Comparison of ENCODE assay signal across 7 cellular contexts in genomic region chr11:13668957-13669521, GRCh38.
A peak's percentile ranks its signal among the peaks of the same experiment; 100 is the strongest.
DNase-seq lines count a peak whose midpoint lies in the region; ATAC-seq lines count a peak whose summit lies in the region.

No MANE protein-coding gene starts in this region.

- peak; percentile 8 for DNase-seq in NCI-H1694 (lab: John Stamatoyannopoulos, UW)
- DNase-seq in activated CD4-positive, alpha-beta T cell treated with anti-CD3 and anti-CD28 coated beads, Interleukin-2, amount 50 U/mL, for 4 hours: peak; percentile 45 to 46
- DNase-seq in effector CD8-positive, alpha-beta T cell (lab: John Stamatoyannopoulos, UW): peak; percentile 27
- DNase-seq in stimulated activated naive B cell treated with anti-CD40 and anti-IgM and Interleukin-4, amounts not matched to agents 10 μg/mL and 1 μg/mL and 100 μg/mL, for 72 hours: peak; percentile 35

- no peaks in the 10 kb centered on the region for H3K36me3 ChIP-seq in muscle layer of duodenum (ENCODE audit: control insufficient read depth in 1 of 2, insufficient read depth in 2 of 2, low read length in 2 of 2)

- peak overlapping the region; percentile 74 for H3K27ac ChIP-seq in muscle layer of duodenum (ENCODE audit: low read length)

- ATAC-seq in GM18502 (IDR thresholded peaks at IDR 0.05; ENCODE audit: poor library complexity, unreplicated experiment) (peak; percentile 20), HG02623 (IDR thresholded peaks at IDR 0.05; ENCODE audit: unreplicated experiment) (peak; percentile 5)
- peak; percentile 28 to 30 for ATAC-seq in stimulated activated naive B cell treated with anti-CD40 and anti-IgM and Interleukin-4, amounts not matched to agents 10 μg/mL and 1 μg/mL and 100 μg/mL, for 72 hours (replicated peaks)

- peak overlapping the region; percentile 98 for H3K27ac Mint-ChIP-seq in stimulated activated naive B cell treated with anti-CD40 and anti-IgM and Interleukin-4, amounts not matched to agents 10 μg/mL and 1 μg/mL and 100 μg/mL, for 72 hours

- no peaks in the 10 kb centered on the region for H3K27me3 ChIP-seq in muscle layer of duodenum (ENCODE audit: low read depth, low read length)

- H3K4me3 Mint-ChIP-seq in stimulated activated naive B cell treated with anti-CD40 and anti-IgM and Interleukin-4, amounts not matched to agents 10 μg/mL and 1 μg/mL and 100 μg/mL, for 72 hours: peak overlapping the region; percentile 97 to 98

- peaks cover 10 to 23% of the 10 kb centered on the region in 2 donors for H3K4me1 ChIP-seq in muscle layer of duodenum (ENCODE audit: control insufficient read depth in 1 of 2, insufficient read depth in 2 of 2, low read length in 2 of 2)

- no peaks in the 10 kb centered on the region for H3K9me3 ChIP-seq in muscle layer of duodenum (ENCODE audit: control insufficient read depth in 1 of 2, low read length in 2 of 2)

- H3K9me3 Mint-ChIP-seq in stimulated activated naive B cell treated with anti-CD40 and anti-IgM and Interleukin-4, amounts not matched to agents 10 μg/mL and 1 μg/mL and 100 μg/mL, for 72 hours: no peaks in the 10 kb centered on the region

- peaks cover 30 to 44% of the 10 kb centered on the region in 2 donors for H3K4me1 Mint-ChIP-seq in stimulated activated naive B cell treated with anti-CD40 and anti-IgM and Interleukin-4, amounts not matched to agents 10 μg/mL and 1 μg/mL and 100 μg/mL, for 72 hours

- peaks cover 2 to 6% of the 10 kb centered on the region in 2 donors for H3K27me3 Mint-ChIP-seq in stimulated activated naive B cell treated with anti-CD40 and anti-IgM and Interleukin-4, amounts not matched to agents 10 μg/mL and 1 μg/mL and 100 μg/mL, for 72 hours

- peak overlapping the region; percentile 84 to 85 for H3K4me3 ChIP-seq in muscle layer of duodenum (ENCODE audit: low read depth in 1 of 2, low read length in 2 of 2)

- peaks cover 12 to 29% of the 10 kb centered on the region in 2 donors for H3K36me3 Mint-ChIP-seq in stimulated activated naive B cell treated with anti-CD40 and anti-IgM and Interleukin-4, amounts not matched to agents 10 μg/mL and 1 μg/mL and 100 μg/mL, for 72 hours

Comparison
In these comparisons a context has a peak if more than half of its experiments do, and no peak if none do; other contexts are left out.
1. Peak in every context shown above with its lines: DNase-seq, ATAC-seq, H3K4me3 ChIP-seq and H3K27ac ChIP-seq.